Comparison of ENCODE assay signal across 1 cellular context in genomic region chr10:102450124-102450373, GRCh38.
TF ChIP-seq lines count a peak whose summit lies in the region.

No MANE protein-coding gene starts in this region.

TF ChIP-seq in endothelial cell of umbilical vein, 7 proteins besides CTCF, POLR2A, EP300 and RAD21:
- TF ChIP-seq MYC (IDR thresholded peaks at IDR 0.05; ENCODE audit: low read depth, low read length) (no peak), EZH2 (IDR thresholded peaks at IDR 0.05; ENCODE audit: borderline replicate concordance, low read depth, low read length, severe bottlenecking) (no peak), FOS (IDR thresholded peaks at IDR 0.05; ENCODE audit: borderline replicate concordance, insufficient read depth, low read length) (no peak), JUN (IDR thresholded peaks at IDR 0.05; ENCODE audit: borderline replicate concordance, insufficient read depth, insufficient read length, low read depth) (no peak), GATA2 (IDR thresholded peaks at IDR 0.05; ENCODE audit: insufficient read depth, insufficient read length, low read depth, low read length) (no peak), POLR2AphosphoS5 (IDR thresholded peaks at IDR 0.05; ENCODE audit: insufficient read depth, low read depth, low read length) (no peak), MAX (IDR thresholded peaks at IDR 0.05; ENCODE audit: insufficient read depth, insufficient read length) (no peak)
